8 cellular contexts compared by ENCODE assay signal in the genomic region with DNA sequence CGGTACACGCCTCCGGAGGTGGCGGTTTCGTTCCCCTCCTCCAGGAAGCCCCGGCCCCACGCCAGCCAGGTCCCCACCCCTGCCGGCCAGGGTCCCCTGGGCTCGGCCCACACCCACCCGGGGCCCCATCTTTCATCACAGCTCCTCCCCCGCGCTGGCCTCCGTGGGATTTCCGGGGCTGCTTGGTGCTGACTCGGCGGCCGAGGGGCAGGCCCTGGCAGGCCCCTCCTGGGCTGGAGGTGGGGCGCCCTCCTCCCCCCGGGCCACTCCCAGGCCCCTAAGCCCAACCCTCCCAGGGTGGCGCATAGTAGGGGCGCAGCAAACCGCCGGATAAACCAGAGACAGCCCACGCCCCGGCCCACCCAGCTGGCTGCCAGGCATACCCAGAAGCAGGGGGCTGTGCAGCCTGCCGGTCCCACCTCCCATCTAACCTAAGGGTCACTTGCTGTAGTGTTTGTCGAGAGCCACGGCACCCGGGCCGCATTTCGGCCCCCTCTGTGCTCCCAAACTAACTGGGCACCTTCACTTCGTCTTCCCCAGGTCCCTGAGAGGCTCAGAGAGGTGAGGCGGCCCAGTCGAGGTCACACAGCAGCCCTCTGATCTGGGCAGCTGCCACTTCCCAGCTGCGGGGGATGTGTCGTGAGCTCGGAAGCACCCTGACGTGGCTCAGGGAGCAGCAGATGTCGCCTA. TPM values are rescaled to one million over a fixed set of nuclear protein-coding genes. Genes with fewer than 3 reads are reported as not detected.
DNase-seq lines count a peak whose midpoint lies in the region; ATAC-seq and TF ChIP-seq lines count a peak whose summit lies in the region.

No MANE protein-coding gene starts in this region.

- no peaks in the 10 kb centered on the region for H3K27me3 ChIP-seq in CD4-positive, alpha-beta T cell (ENCODE audit: control insufficient read depth, insufficient read depth, low read length)
- no peaks in the 10 kb centered on the region for H3K27me3 ChIP-seq in naive thymus-derived CD4-positive, alpha-beta T cell (ENCODE audit: control insufficient read depth in 2 of 2, insufficient read depth in 2 of 2, low read length in 2 of 2)

- H3K4me3 Mint-ChIP-seq in CD4-positive, alpha-beta T cell, result peak overlapping the region; percentile 70
- peak overlapping the region in 3 of 10 donors; percentile 9 to 43 (median 39) for H3K4me3 Mint-ChIP-seq in naive thymus-derived CD4-positive, alpha-beta T cell

- peaks cover 43 to 51% of the 10 kb centered on the region in 2 donors for H3K4me1 ChIP-seq in naive thymus-derived CD4-positive, alpha-beta T cell (ENCODE audit: control insufficient read depth in 2 of 2, insufficient read depth in 2 of 2, low read length in 2 of 2)

- H3K9me3 Mint-ChIP-seq in CD4-positive, alpha-beta T cell, result no peaks in the 10 kb centered on the region
- no peaks in the 10 kb centered on the region for H3K9me3 Mint-ChIP-seq in naive thymus-derived CD4-positive, alpha-beta T cell

- H3K4me1 Mint-ChIP-seq in CD4-positive, alpha-beta T cell (ENCODE audit: low read depth), result peaks cover 22% of the 10 kb centered on the region
- peaks cover 5 to 47% (median 30%) of the 10 kb centered on the region in 7 donors for H3K4me1 Mint-ChIP-seq in naive thymus-derived CD4-positive, alpha-beta T cell

- CTCF ChIA-PET in CD4-positive, alpha-beta T cell (lab: Charles Lee), result interaction anchor here (1.3 kb wide), 1 partner anchor 72 kb away, joined by 3 read pairs; no protein-coding TSS in a partner anchor
- CTCF ChIA-PET in RWPE1 (lab: Yijun Ruan, JAX), result no interaction called here
- CTCF ChIA-PET in naive thymus-derived CD4-positive, alpha-beta T cell (lab: Charles Lee), result no interaction called here

- peak in 8 of 10 experiments; percentile 26 to 55 (median 36) for DNase-seq in CD4-positive, alpha-beta T cell
- DNase-seq in RWPE1 (ENCODE audit: low spot score) (peak; percentile 71), NCI-H1105 (lab: John Stamatoyannopoulos, UW) (no peak), cerebellum (ENCODE audit: low spot score) (no peak)
- peak; percentile 58 for DNase-seq in central memory CD4-positive, alpha-beta T cell
- DNase-seq in naive thymus-derived CD4-positive, alpha-beta T cell, result no peak

- H3K27me3 Mint-ChIP-seq in CD4-positive, alpha-beta T cell, result no peaks in the 10 kb centered on the region
- H3K27me3 Mint-ChIP-seq in naive thymus-derived CD4-positive, alpha-beta T cell, result no peaks in the 10 kb centered on the region

- H3K4me3 ChIP-seq in naive thymus-derived CD4-positive, alpha-beta T cell (ENCODE audit: low read length), result peak overlapping the region; percentile 44

- TF ChIP-seq CTCF in CD4-positive, alpha-beta T cell (IDR thresholded peaks at IDR 0.05), result no peak
- no peak for TF ChIP-seq CTCF in RWPE1 (conservative IDR thresholded peaks at IDR 0.05; ENCODE audit: low read depth)

- peaks cover 0 to 38% (median 3%) of the 10 kb centered on the region in 3 experiments for H3K36me3 ChIP-seq in naive thymus-derived CD4-positive, alpha-beta T cell (ENCODE audit: control insufficient read depth in 2 of 3, insufficient read depth in 3 of 3, low read length in 3 of 3)

- intact Hi-C loops in CD4-positive, alpha-beta T cell (cut with DNase I, micrococcal nuclease), result no loop called here
- intact Hi-C loops in naive thymus-derived CD4-positive, alpha-beta T cell (cut with micrococcal nuclease), result no loop called here

- peak; percentile 37 for ATAC-seq in CD4-positive, alpha-beta T cell (ENCODE audit: poor library complexity)
- peak; percentile 55 for ATAC-seq in naive thymus-derived CD4-positive, alpha-beta T cell
- ATAC-seq in HG03342 (IDR thresholded peaks at IDR 0.05; ENCODE audit: unreplicated experiment), result no peak
- no peak for ATAC-seq in HG02610 (IDR thresholded peaks at IDR 0.05; ENCODE audit: unreplicated experiment)

- POLR2A ChIA-PET in CD4-positive, alpha-beta T cell (lab: Charles Lee), result interaction anchor here (1.5 kb wide), 1 partner anchor 80 kb away, joined by 3 read pairs; no protein-coding TSS in a partner anchor
- POLR2A ChIA-PET in RWPE1 (lab: Yijun Ruan, JAX; ENCODE audit: low non-redundant PET), result interaction anchor here (0.8 kb wide), 1 partner anchor 75 kb away, joined by 5 read pairs; the partner anchor contains the start of gene EEF2
- POLR2A ChIA-PET in naive thymus-derived CD4-positive, alpha-beta T cell (lab: Charles Lee), result interaction anchor here (0.6 kb wide), 1 partner anchor 46 kb away, joined by 3 read pairs; no protein-coding TSS in a partner anchor

- H3K27ac ChIP-seq in CD4-positive, alpha-beta T cell (ENCODE audit: low read depth, low read length), result peak overlapping the region; percentile 64
- H3K27ac ChIP-seq in RWPE1, result peak overlapping the region; percentile 98
- peak overlapping the region; percentile 49 for H3K27ac ChIP-seq in naive thymus-derived CD4-positive, alpha-beta T cell (ENCODE audit: low read depth, low read length)

- H3K36me3 Mint-ChIP-seq in CD4-positive, alpha-beta T cell (ENCODE audit: low read depth), result peaks cover 29% of the 10 kb centered on the region
- peaks cover 0 to 12% (median 0%) of the 10 kb centered on the region in 5 donors for H3K36me3 Mint-ChIP-seq in naive thymus-derived CD4-positive, alpha-beta T cell

- no peaks in the 10 kb centered on the region for H3K9me3 ChIP-seq in CD4-positive, alpha-beta T cell (ENCODE audit: control insufficient read depth, low read length)
- H3K9me3 ChIP-seq in naive thymus-derived CD4-positive, alpha-beta T cell (ENCODE audit: control insufficient read depth in 2 of 3, low read length in 3 of 3), result no peaks in the 10 kb centered on the region

- H3K27ac Mint-ChIP-seq in CD4-positive, alpha-beta T cell, result peak overlapping the region; percentile 75
- H3K27ac Mint-ChIP-seq in naive thymus-derived CD4-positive, alpha-beta T cell, result peak overlapping the region in 5 of 9 donors; percentile 17 to 65 (median 42)

RNA-seq across cellular contexts. Expression of gene ZBTB7A, which starts 6.6 kb away (rescaled TPM):
- 10 to 100 TPM; 44.2 to 47.2 TPM for total RNA-seq in CD4-positive, alpha-beta T cell
- total RNA-seq in naive thymus-derived CD4-positive, alpha-beta T cell, result 10 to 100 TPM; 47.4 to 76.0 (median 52.0) TPM
- polyA plus RNA-seq in naive thymus-derived CD4-positive, alpha-beta T cell, result 10 to 100 TPM; 15.3 to 45.0 TPM
- 3.5 TPM for total RNA-seq in cerebellum

RNA-seq across cellular contexts. Expression of gene PIAS4, which starts 52.5 kb away (rescaled TPM):
- total RNA-seq in CD4-positive, alpha-beta T cell, result 10 to 100 TPM; 14.5 to 16.5 TPM
- 10 to 100 TPM; 23.9 to 40.6 (median 28.8) TPM for total RNA-seq in naive thymus-derived CD4-positive, alpha-beta T cell
- 1 to 10 TPM; 3.9 to 6.8 TPM for polyA plus RNA-seq in naive thymus-derived CD4-positive, alpha-beta T cell
- 19.1 TPM for total RNA-seq in cerebellum

Comparison
In these comparisons a context has a peak if more than half of its experiments do, and no peak if none do; other contexts are left out.
1. ATAC-seq: peak in CD4-positive, alpha-beta T cell (single experiment) and naive thymus-derived CD4-positive, alpha-beta T cell (single experiment); none in HG03342 (single experiment) and HG02610 (single experiment).
2. DNase-seq: peak in CD4-positive, alpha-beta T cell (8 of 10), RWPE1 (single experiment) and central memory CD4-positive, alpha-beta T cell (single experiment); none in naive thymus-derived CD4-positive, alpha-beta T cell (0 of 9), NCI-H1105 (single experiment) and cerebellum (single experiment).
3. Peak in every context shown above with its lines, with median percentiles within 50 percentile points of each other: H3K27ac ChIP-seq.